Comparison of ENCODE assay signal across 25 cellular contexts in the genomic region with DNA sequence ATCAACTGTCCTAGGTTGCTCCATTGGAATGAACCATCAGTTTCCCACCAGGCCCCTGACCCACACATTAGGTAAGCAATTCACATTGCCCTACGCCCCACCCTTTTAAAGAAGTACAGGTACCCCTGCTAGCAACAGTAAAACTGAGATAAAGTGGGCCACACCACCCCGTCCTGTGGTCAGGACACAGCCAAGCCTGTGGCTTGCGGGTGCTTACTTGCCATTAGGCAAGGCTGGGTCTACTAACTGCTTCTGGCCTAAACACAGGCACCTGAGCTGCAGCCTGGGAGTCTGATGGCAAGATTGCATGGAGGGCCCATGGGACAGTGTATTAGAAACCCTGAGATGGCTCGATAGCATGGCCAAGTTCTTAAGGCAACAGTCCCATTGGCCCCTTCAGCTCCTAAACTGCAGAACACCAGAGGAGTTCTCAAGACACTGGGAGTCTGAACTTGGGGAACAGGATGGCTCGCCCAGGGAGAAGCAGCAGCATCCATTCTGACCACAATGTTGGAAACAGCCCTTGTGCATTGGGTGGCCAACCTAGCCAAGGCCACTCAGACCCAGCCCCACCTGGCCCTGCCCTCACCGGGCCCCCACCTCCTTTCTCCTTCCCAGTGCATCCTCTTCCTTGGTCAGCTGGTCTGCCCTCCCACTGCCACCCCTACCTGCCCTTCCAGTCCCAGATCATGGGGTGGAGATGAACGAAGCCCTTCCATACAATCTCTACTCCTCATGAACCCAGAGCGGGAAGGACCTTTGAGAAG.
DNase-seq lines count a peak whose midpoint lies in the region; ATAC-seq and TF ChIP-seq lines count a peak whose summit lies in the region.
"Had no signal": no experiment of that assay in that cellular context is flagged by ENCODE, and none has a peak within 500 bp of the region (broad histone marks: within the 10 kb centered on the region; RNA-seq: fewer than 3 reads in every experiment).

No MANE protein-coding gene starts in this region.

- H3K27me3 ChIP-seq in right cardiac atrium (ENCODE audit: control insufficient read depth, insufficient read depth): no peaks in the 10 kb centered on the region
- no peaks in the 10 kb centered on the region for H3K27me3 ChIP-seq in gastrocnemius medialis
- H3K27me3 ChIP-seq in upper lobe of left lung: no peaks in the 10 kb centered on the region
- H3K27me3 ChIP-seq: pancreas had no signal

- in situ Hi-C loops in gastrocnemius medialis (cut with MboI; ENCODE audit: low sequenced_read_pairs in 4 of 4): no loop called here

- H3K27ac Mint-ChIP-seq in chondrocyte (ENCODE audit: unreplicated experiment): peak overlapping the region; percentile 59
- H3K27ac Mint-ChIP-seq: CD4-positive, alpha-beta memory T cell; mesothelial cell of epicardium; natural killer cell; T-cell had no signal

- 92% methylated on average over 8 of the region's 8 CpGs for WGBS in right cardiac atrium
- WGBS in upper lobe of left lung, 2 donors: 91 to 94% methylated on average over 5 to 8 of the region's 8 CpGs

- no peak overlapping the region for H3K4me3 ChIP-seq in right cardiac atrium (ENCODE audit: low read length)
- no peak overlapping the region for H3K4me3 ChIP-seq in gastrocnemius medialis
- H3K4me3 ChIP-seq in upper lobe of left lung: peak overlapping the region in 1 of 4 donors; percentile 22
- H3K4me3 ChIP-seq: HAP-1, pancreas had no signal

- no peaks in the 10 kb centered on the region for H3K9me3 ChIP-seq in right cardiac atrium (ENCODE audit: control insufficient read depth, low read length)
- no peaks in the 10 kb centered on the region for H3K9me3 ChIP-seq in gastrocnemius medialis
- no peaks in the 10 kb centered on the region for H3K9me3 ChIP-seq in upper lobe of left lung
- H3K9me3 ChIP-seq: HAP-1, pancreas had no signal

- no peak for TF ChIP-seq CTCF in chondrocyte (IDR thresholded peaks at IDR 0.05)
- TF ChIP-seq CTCF in gastrocnemius medialis (IDR thresholded peaks at IDR 0.05 in 4 of 5, conservative IDR thresholded peaks at IDR 0.05 in 1 of 5): no peak
- TF ChIP-seq CTCF in upper lobe of left lung (IDR thresholded peaks at IDR 0.05): no peak

- peak overlapping the region; percentile 6 for H3K27ac ChIP-seq in right cardiac atrium (ENCODE audit: low read length)
- peak overlapping the region; percentile 99 to 100 (median 99) for H3K27ac ChIP-seq in gastrocnemius medialis
- peak overlapping the region; percentile 40 to 75 (median 74) for H3K27ac ChIP-seq in upper lobe of left lung
- H3K27ac ChIP-seq: pancreas had no signal

- H3K27me3 Mint-ChIP-seq in chondrocyte (ENCODE audit: low read depth): no peaks in the 10 kb centered on the region

- H3K36me3 ChIP-seq in gastrocnemius medialis (peaks cover 0 to 66% of the 10 kb centered on the region in 2 donors), upper lobe of left lung (peaks cover 27 to 84% (median 45%) of the 10 kb centered on the region in 4 donors)
- H3K36me3 ChIP-seq: HAP-1 had no signal

- intact Hi-C loops in right cardiac atrium (cut with DNase I): no loop called here
- intact Hi-C loops in gastrocnemius medialis (cut with DNase I; ENCODE audit: low total_unique reads): loop anchor here (5.0 kb wide), 1 partner anchor 37 kb away; no protein-coding TSS in a partner anchor

- no peak for TF ChIP-seq POLR2A in gastrocnemius medialis (IDR thresholded peaks at IDR 0.05)
- TF ChIP-seq POLR2A in upper lobe of left lung (IDR thresholded peaks at IDR 0.05): no peak

- no peaks in the 10 kb centered on the region for H3K9me3 Mint-ChIP-seq in chondrocyte (ENCODE audit: low read depth)
- H3K9me3 Mint-ChIP-seq: CD4-positive, alpha-beta memory T cell; mesothelial cell of epicardium; natural killer cell; T-cell had no signal

- H3K4me1 ChIP-seq in right cardiac atrium (ENCODE audit: control insufficient read depth, insufficient read depth, low read length) (peaks cover 24% of the 10 kb centered on the region), gastrocnemius medialis (peaks cover 83 to 96% of the 10 kb centered on the region in 2 donors), upper lobe of left lung (peaks cover 51 to 66% (median 56%) of the 10 kb centered on the region in 4 donors)
- H3K4me1 ChIP-seq: HAP-1 had no signal

- peaks cover 62% of the 10 kb centered on the region for H3K4me1 Mint-ChIP-seq in chondrocyte (ENCODE audit: low read depth)
- H3K4me1 Mint-ChIP-seq: CD4-positive, alpha-beta memory T cell; mesothelial cell of epicardium; natural killer cell; T-cell had no signal

- TF ChIP-seq EP300 in upper lobe of left lung (IDR thresholded peaks at IDR 0.05): no peak

- peaks cover 44% of the 10 kb centered on the region for H3K36me3 Mint-ChIP-seq in chondrocyte (ENCODE audit: low read depth)
- H3K36me3 Mint-ChIP-seq: CD4-positive, alpha-beta memory T cell; natural killer cell; T-cell had no signal

- DNase-seq in chondrocyte (ENCODE audit: low spot score) (peak; percentile 38), right cardiac atrium (peak in 2 of 3 donors; percentile 30 to 49), gastrocnemius medialis (no peak), upper lobe of left lung (peak in 1 of 2 donors; percentile 47)
- DNase-seq: activated CD4-positive, alpha-beta T cell treated with anti-CD3 and anti-CD28 coated beads, Interleukin-2, amount 50 U/mL, for 4 hours; activated CD4-positive, CD25-positive, alpha-beta regulatory T cell; activated CD8-positive, alpha-beta memory T cell treated with anti-CD3 and anti-CD28 coated beads, Interleukin-2, amount 50 U/mL, for 4 hours; activated naive CD4-positive, alpha-beta T cell treated with anti-CD3 and anti-CD28 coated beads, Interleukin-2, amount 50 U/mL, for 16 hours; caudate nucleus; CD4-positive, alpha-beta memory T cell; DMS 273 treated with DMSO at 0.1 percent for 48 hours; head of caudate nucleus; left colon; natural killer cell; NCI-H2029 treated with DMSO at 0.1 percent for 48 hours; NCI-H345; NCI-H82; SHP77 treated with DMSO at 0.1 percent for 48 hours; T-cell had no signal

- no peak overlapping the region for H3K4me3 Mint-ChIP-seq in chondrocyte (ENCODE audit: unreplicated experiment)
- H3K4me3 Mint-ChIP-seq: CD4-positive, alpha-beta memory T cell; mesothelial cell of epicardium; natural killer cell; T-cell had no signal

- no peak for ATAC-seq in right cardiac atrium
- no peak for ATAC-seq in gastrocnemius medialis
- ATAC-seq in upper lobe of left lung (ENCODE audit: low FRiP score in 2 of 2): no peak
- no peak for ATAC-seq in HG03354 (IDR thresholded peaks at IDR 0.05; ENCODE audit: poor library complexity, severe bottlenecking, unreplicated experiment)
- no peak for ATAC-seq in HG03378 (IDR thresholded peaks at IDR 0.05; ENCODE audit: unreplicated experiment)
- ATAC-seq in HG02870 (IDR thresholded peaks at IDR 0.05; ENCODE audit: unreplicated experiment): no peak
- ATAC-seq: natural killer cell, pancreas, T-cell had no signal

Comparison
In these comparisons a context has a peak if more than half of its experiments do, and no peak if none do; other contexts are left out.
1. DNase-seq: peak in chondrocyte (single experiment) and right cardiac atrium (2 of 3); none in gastrocnemius medialis (0 of 2).
2. H3K27ac ChIP-seq: peak in every context shown above with its lines; median percentile 99 in gastrocnemius medialis; 74 in upper lobe of left lung; 6 in right cardiac atrium.